In the genomic region with DNA sequence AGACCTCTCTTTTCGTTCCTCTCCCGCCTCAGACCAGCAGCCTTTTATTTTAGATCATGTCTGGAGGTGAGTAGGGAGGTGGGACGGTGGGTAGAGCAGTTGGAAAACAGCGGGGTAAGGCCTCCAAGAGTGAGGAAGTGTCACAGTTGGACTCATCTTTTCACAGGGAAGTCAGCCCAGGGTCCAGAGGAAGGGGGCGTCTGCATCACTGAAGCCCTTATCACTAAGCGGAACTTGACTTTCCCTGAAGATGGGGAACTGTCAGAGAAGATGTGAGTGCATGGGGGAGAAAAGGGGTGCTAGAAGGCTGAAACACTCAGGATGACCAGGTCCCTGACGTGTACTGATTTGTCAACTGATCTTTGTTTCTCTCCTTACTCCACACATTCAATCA, we compare ENCODE assay signal across 8 cellular contexts. TPM values are rescaled to one million over a fixed set of nuclear protein-coding genes. Genes with fewer than 3 reads are reported as not detected.
DNase-seq lines count a peak whose midpoint lies in the region; ATAC-seq, FAIRE-seq and TF ChIP-seq lines count a peak whose summit lies in the region.

No MANE protein-coding gene starts in this region.

- H3K36me3 Mint-ChIP-seq in naive thymus-derived CD4-positive, alpha-beta T cell: peaks cover 0 to 19% (median 5%) of the 10 kb centered on the region in 5 donors

- H3K4me3 ChIP-seq in GM08714 (ENCODE audit: low read length): peak overlapping the region; percentile 48; the same call in 1 of the 2 replicates
- peak overlapping the region; percentile 86 to 97 for H3K4me3 ChIP-seq in duodenal mucosa (ENCODE audit: low read depth in 1 of 2, low read length in 2 of 2)
- peak overlapping the region; percentile 99 for H3K4me3 ChIP-seq in naive thymus-derived CD4-positive, alpha-beta T cell (ENCODE audit: low read length)

- no peaks in the 10 kb centered on the region for H3K9me3 ChIP-seq in duodenal mucosa (ENCODE audit: control insufficient read depth in 1 of 2, low read length in 2 of 2)
- no peaks in the 10 kb centered on the region for H3K9me3 ChIP-seq in naive thymus-derived CD4-positive, alpha-beta T cell (ENCODE audit: control insufficient read depth in 2 of 3, low read length in 3 of 3)

- H3K4me1 Mint-ChIP-seq in naive thymus-derived CD4-positive, alpha-beta T cell: peaks cover 34 to 78% (median 70%) of the 10 kb centered on the region in 7 donors

- H3K27ac Mint-ChIP-seq in naive thymus-derived CD4-positive, alpha-beta T cell: peak overlapping the region; percentile 76 to 96 (median 92)

- no peak overlapping the region for H3K27ac ChIP-seq in duodenal mucosa (ENCODE audit: low read depth, low read length)
- peak overlapping the region; percentile 77 for H3K27ac ChIP-seq in naive thymus-derived CD4-positive, alpha-beta T cell (ENCODE audit: low read depth, low read length)

- H3K27me3 Mint-ChIP-seq in naive thymus-derived CD4-positive, alpha-beta T cell: no peaks in the 10 kb centered on the region

- no peaks in the 10 kb centered on the region for H3K27me3 ChIP-seq in duodenal mucosa (ENCODE audit: control insufficient read depth in 1 of 2, insufficient read depth in 2 of 2, low read length in 2 of 2)
- no peaks in the 10 kb centered on the region for H3K27me3 ChIP-seq in naive thymus-derived CD4-positive, alpha-beta T cell (ENCODE audit: control insufficient read depth in 2 of 2, insufficient read depth in 2 of 2, low read length in 2 of 2)

- H3K9me3 Mint-ChIP-seq in naive thymus-derived CD4-positive, alpha-beta T cell: peaks cover 0 to 2% (median 0%) of the 10 kb centered on the region in 11 donors

- H3K4me3 Mint-ChIP-seq in naive thymus-derived CD4-positive, alpha-beta T cell: peak overlapping the region; percentile 89 to 98 (median 92)

- DNase-seq in NOMO-1 treated with DMSO at 0.1 percent for 48 hours (lab: John Stamatoyannopoulos, UW; ENCODE audit: unreplicated experiment): peak; percentile 19
- no peak for DNase-seq in naive thymus-derived CD4-positive, alpha-beta T cell
- DNase-seq in NCI-H187 treated with DMSO at 0.1 percent for 48 hours (lab: John Stamatoyannopoulos, UW): no peak
- no peak for DNase-seq in GM12892 (ENCODE audit: insufficient read length)
- no peak for DNase-seq in activated CD4-positive, alpha-beta T cell treated with anti-CD3 and anti-CD28 coated beads for 1 hour
- no peak for DNase-seq in AG08395 (ENCODE audit: low spot score)

- peaks cover 20 to 33% of the 10 kb centered on the region in 2 donors for H3K4me1 ChIP-seq in duodenal mucosa (ENCODE audit: control insufficient read depth in 1 of 2, insufficient read depth in 2 of 2, low read length in 2 of 2)
- peaks cover 31 to 38% of the 10 kb centered on the region in 2 donors for H3K4me1 ChIP-seq in naive thymus-derived CD4-positive, alpha-beta T cell (ENCODE audit: control insufficient read depth in 2 of 2, insufficient read depth in 2 of 2, low read length in 2 of 2)

- intact Hi-C loops in naive thymus-derived CD4-positive, alpha-beta T cell (cut with micrococcal nuclease): loop anchor here (1.0 to 2.0 kb wide), 6 partner anchors 9 to 269 kb away; a partner anchor contains a TSS

- CTCF ChIA-PET in naive thymus-derived CD4-positive, alpha-beta T cell (lab: Charles Lee): interaction anchor here (0.5 to 2.5 kb wide), 3 partner anchors 9 to 176 kb away, joined by 4 to 16 read pairs (median 4); a partner anchor contains a TSS

- POLR2A ChIA-PET in naive thymus-derived CD4-positive, alpha-beta T cell (lab: Charles Lee): interaction anchor here (0.6 to 2.8 kb wide), 13 partner anchors 9 to 717 kb away, joined by 3 to 27 read pairs (median 4); a partner anchor contains a TSS

- peak overlapping the region; percentile 70 for H3K9ac ChIP-seq in duodenal mucosa (ENCODE audit: low read depth in 1 of 2, low read length in 2 of 2)

- no peak for TF ChIP-seq POLR2A in GM12892 (IDR thresholded peaks at IDR 0.05; ENCODE audit: low read depth, low read length)

- no peak for FAIRE-seq in GM12892 (lab: Jason Lieb, UNC)

- H3K36me3 ChIP-seq in duodenal mucosa (ENCODE audit: control insufficient read depth in 1 of 2, insufficient read depth in 2 of 2, low read length in 2 of 2): peaks cover 13 to 28% of the 10 kb centered on the region in 2 donors
- H3K36me3 ChIP-seq in naive thymus-derived CD4-positive, alpha-beta T cell (ENCODE audit: control insufficient read depth in 2 of 3, insufficient read depth in 3 of 3, low read length in 3 of 3): peaks cover 4 to 23% (median 7%) of the 10 kb centered on the region in 3 experiments

- ATAC-seq in naive thymus-derived CD4-positive, alpha-beta T cell: no peak

RNA-seq across cellular contexts. Expression of a gene that starts 0.5 kb away (rescaled TPM):
- 1 to 10 TPM in 2 of 5 experiments, under 1 TPM in 3; 0.20 to 1.7 (median 0.66) TPM for total RNA-seq in naive thymus-derived CD4-positive, alpha-beta T cell
- 1 to 10 TPM; 1.2 to 1.8 TPM for polyA plus RNA-seq in naive thymus-derived CD4-positive, alpha-beta T cell
- 0.42 TPM for polyA plus RNA-seq in GM12892 (2012; ENCODE audit: missing spikeins)

RNA-seq across cellular contexts. Expression of a gene that starts 0.6 kb away (rescaled TPM):
- total RNA-seq in naive thymus-derived CD4-positive, alpha-beta T cell: 10 to 100 TPM; 33.6 to 51.2 (median 35.7) TPM
- polyA plus RNA-seq in naive thymus-derived CD4-positive, alpha-beta T cell: 10 to 100 TPM; 36.5 to 44.0 TPM
- polyA plus RNA-seq in GM12892 (2012; ENCODE audit: missing spikeins): 29.7 TPM

RNA-seq across cellular contexts. Expression of a gene that starts 9.1 kb away (rescaled TPM):
- total RNA-seq in naive thymus-derived CD4-positive, alpha-beta T cell: 10 to 100 TPM; 33.4 to 55.9 (median 41.4) TPM
- 10 to 100 TPM; 27.5 to 34.8 TPM for polyA plus RNA-seq in naive thymus-derived CD4-positive, alpha-beta T cell
- polyA plus RNA-seq in GM12892 (2012; ENCODE audit: missing spikeins): 17.7 TPM

RNA-seq across cellular contexts. Expression of a gene that starts 10.3 kb away (rescaled TPM):
- total RNA-seq in naive thymus-derived CD4-positive, alpha-beta T cell: 10 to 100 TPM; 36.6 to 46.1 (median 41.4) TPM
- polyA plus RNA-seq in naive thymus-derived CD4-positive, alpha-beta T cell: 1 to 10 TPM; 4.0 to 6.3 TPM
- polyA plus RNA-seq in GM12892 (2012; ENCODE audit: missing spikeins): 6.8 TPM

RNA-seq across cellular contexts. Expression of a gene that starts 19.0 kb away (rescaled TPM):
- under 1 TPM in 3 of 5 experiments, not detected in 2; 0.16 to 0.29 (median 0.22) TPM for total RNA-seq in naive thymus-derived CD4-positive, alpha-beta T cell
- polyA plus RNA-seq in naive thymus-derived CD4-positive, alpha-beta T cell: under 1 TPM in 1 of 2 donors, not detected in 1; 0.05 TPM
- polyA plus RNA-seq in GM12892 (2012; ENCODE audit: missing spikeins): not detected

Comparison
In these comparisons a context has a peak if more than half of its experiments do, and no peak if none do; other contexts are left out.
1. H3K4me3 ChIP-seq: peak in every context shown above with its lines; median percentile 99 in naive thymus-derived CD4-positive, alpha-beta T cell; 92 in duodenal mucosa; 48 in GM08714.